In the genomic region with DNA sequence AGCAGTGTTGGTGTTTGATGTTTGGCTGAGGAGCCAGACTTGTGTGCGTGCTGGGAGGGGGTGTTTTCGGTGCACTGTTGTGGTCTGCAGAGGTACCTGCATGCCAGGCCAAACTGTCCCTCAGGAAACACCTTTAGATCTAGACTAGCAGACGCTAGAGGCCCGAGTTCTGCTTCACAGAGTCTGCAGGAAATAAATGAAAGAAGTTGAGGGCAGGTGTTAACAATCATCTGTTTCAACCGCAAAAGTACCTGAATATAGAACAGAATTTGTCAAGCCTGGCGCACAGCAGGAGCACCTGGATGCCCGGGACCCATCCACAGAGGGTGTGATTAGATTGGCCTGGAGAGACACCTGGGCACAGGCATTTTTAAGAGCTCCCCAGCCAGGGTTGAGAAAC, we compare ENCODE assay signal across 11 cellular contexts. TPM values are rescaled to one million over a fixed set of nuclear protein-coding genes. Genes with fewer than 3 reads are reported as not detected.
DNase-seq lines count a peak whose midpoint lies in the region; ATAC-seq and TF ChIP-seq lines count a peak whose summit lies in the region.
"Had no signal": no experiment of that assay in that cellular context is flagged by ENCODE, and none has a peak within 500 bp of the region (broad histone marks: within the 10 kb centered on the region; RNA-seq: fewer than 3 reads in every experiment).

No MANE protein-coding gene starts in this region.

- peak; percentile 70 for ATAC-seq in GM19324 (IDR thresholded peaks at IDR 0.05; ENCODE audit: low FRiP score, unreplicated experiment)
- peak; percentile 58 for ATAC-seq in HG03025 (IDR thresholded peaks at IDR 0.05; ENCODE audit: low FRiP score, unreplicated experiment)

- CTCF ChIA-PET in CD4-positive, alpha-beta memory T cell (lab: Charles Lee; ENCODE audit: partially characterized antibody) = interaction anchor here (0.8 to 1.2 kb wide), 2 partner anchors 22 to 26 kb away, joined by 3 read pairs; no protein-coding TSS in a partner anchor
- CTCF ChIA-PET in OCI-LY7 (lab: Charles Lee; ENCODE audit: unreplicated experiment) = interaction anchor here (0.8 to 0.9 kb wide), 2 partner anchors 19 to 40 kb away, joined by 3 to 4 read pairs; no protein-coding TSS in a partner anchor

- H3K4me2 ChIP-seq in OCI-LY7 (ENCODE audit: low read length) = peak overlapping the region; percentile 73

- peaks cover 9 to 14% (median 13%) of the 10 kb centered on the region in 4 donors for H3K4me1 Mint-ChIP-seq in CD4-positive, alpha-beta memory T cell

- DNase-seq in CD4-positive, alpha-beta memory T cell = peak in 3 of 5 donors; percentile 6 to 13 (median 9)
- DNase-seq in OCI-LY7 (ENCODE audit: low spot score) (peak; percentile 99), LoVo (ENCODE audit: low spot score) (no peak), NCI-H345 treated with DMSO at 0.1 percent for 48 hours (lab: John Stamatoyannopoulos, UW; ENCODE audit: unreplicated experiment) (no peak), 8988T (no peak), tibial artery (no peak)
- DNase-seq: COR-L47, nucleus accumbens had no signal

- peaks cover 10% of the 10 kb centered on the region; the same call in 1 of the 2 replicates for H3K79me2 ChIP-seq in OCI-LY7 (ENCODE audit: insufficient read depth, low read depth, low read length)

- no peaks in the 10 kb centered on the region for H3K27me3 Mint-ChIP-seq in CD4-positive, alpha-beta memory T cell

- H3K36me3 Mint-ChIP-seq in CD4-positive, alpha-beta memory T cell = no peaks in the 10 kb centered on the region

- no peaks in the 10 kb centered on the region for H4K20me1 ChIP-seq in OCI-LY7 (ENCODE audit: insufficient read depth, low read length)

- no TSS peak for BruUV-seq in OCI-LY7 (replicated peaks; lab: Mats Ljungman, UMichigan)

- no peaks in the 10 kb centered on the region for H3K27me3 ChIP-seq in CD4-positive, alpha-beta memory T cell (ENCODE audit: insufficient read depth, low read length)
- peaks cover 0 to under 1% of the 10 kb centered on the region in 2 donors for H3K27me3 ChIP-seq in tibial artery

- H2AFZ ChIP-seq in OCI-LY7 (ENCODE audit: low read length) = no peak overlapping the region

- no peak overlapping the region for H3K27ac ChIP-seq in CD4-positive, alpha-beta memory T cell (ENCODE audit: low read depth, low read length)
- H3K27ac ChIP-seq in OCI-LY7 (ENCODE audit: low read depth, low read length, poor library complexity, severe bottlenecking) (peak overlapping the region; percentile 96), tibial artery (no peak overlapping the region)
- H3K27ac ChIP-seq: SJSA1 had no signal

- peak overlapping the region in 6 of 7 donors; percentile 14 to 88 (median 64) for H3K27ac Mint-ChIP-seq in CD4-positive, alpha-beta memory T cell

- peaks cover 14% of the 10 kb centered on the region for H3K4me1 ChIP-seq in CD4-positive, alpha-beta memory T cell (ENCODE audit: insufficient read depth, low read length)
- H3K4me1 ChIP-seq in OCI-LY7 (ENCODE audit: insufficient read depth, low read length, poor library complexity, severe bottlenecking) (peaks cover 97% of the 10 kb centered on the region), tibial artery (no peaks in the 10 kb centered on the region)
- H3K4me1 ChIP-seq: SJSA1 had no signal

- peak overlapping the region in 6 of 8 donors; percentile 0 to 64 (median 36) for H3K4me3 Mint-ChIP-seq in CD4-positive, alpha-beta memory T cell

- H3K36me3 ChIP-seq in CD4-positive, alpha-beta memory T cell (ENCODE audit: insufficient read depth, low read length) = no peaks in the 10 kb centered on the region
- no peaks in the 10 kb centered on the region; the same call in 1 of the 2 replicates for H3K36me3 ChIP-seq in OCI-LY7 (ENCODE audit: insufficient read depth, low read length)
- H3K36me3 ChIP-seq in tibial artery = no peaks in the 10 kb centered on the region
- H3K36me3 ChIP-seq: SJSA1 had no signal

- POLR2A ChIA-PET in CD4-positive, alpha-beta memory T cell (lab: Charles Lee; ENCODE audit: partially characterized antibody) = interaction anchor here (1.1 to 2.3 kb wide), 2 partner anchors 22 to 42 kb away, joined by 3 to 6 read pairs; partner anchors contain the start of gene REL
- POLR2A ChIA-PET in OCI-LY7 (lab: Charles Lee) = interaction anchor here (0.6 to 7.1 kb wide), 9 partner anchors 16 to 153 kb away, joined by 3 to 89 read pairs (median 7); partner anchors contain the start of gene REL

- H3K9me3 Mint-ChIP-seq in CD4-positive, alpha-beta memory T cell = no peaks in the 10 kb centered on the region

- H3K4me3 ChIP-seq in CD4-positive, alpha-beta memory T cell (ENCODE audit: low read length in 2 of 2) = no peak overlapping the region
- H3K4me3 ChIP-seq in OCI-LY7 (ENCODE audit: low read depth, low read length, poor library complexity, severe bottlenecking) = peak overlapping the region; percentile 64
- no peak overlapping the region for H3K4me3 ChIP-seq in tibial artery
- H3K4me3 ChIP-seq: SJSA1 had no signal

- no peaks in the 10 kb centered on the region for H3K9me2 ChIP-seq in OCI-LY7 (ENCODE audit: insufficient read depth, low read length)

- no peaks in the 10 kb centered on the region for H3K9me3 ChIP-seq in CD4-positive, alpha-beta memory T cell (ENCODE audit: control insufficient read depth in 1 of 2, low read length in 2 of 2)
- peaks cover 9% of the 10 kb centered on the region; the same call in 1 of the 2 replicates for H3K9me3 ChIP-seq in OCI-LY7 (ENCODE audit: low read length)
- no peaks in the 10 kb centered on the region for H3K9me3 ChIP-seq in tibial artery
- H3K9me3 ChIP-seq: SJSA1 had no signal

- TF ChIP-seq CTCF in OCI-LY7 (conservative IDR thresholded peaks at IDR 0.05; ENCODE audit: low read length) = no peak
- TF ChIP-seq CTCF in tibial artery (IDR thresholded peaks at IDR 0.05) = no peak

- intact Hi-C loops in CD4-positive, alpha-beta memory T cell (cut with micrococcal nuclease) = loop anchor here (2.0 kb wide), 1 partner anchor 22 kb away; no protein-coding TSS in a partner anchor
- intact Hi-C loops in OCI-LY7 (cut with micrococcal nuclease; ENCODE audit: unreplicated experiment) (loop anchor here (1.0 to 5.0 kb wide), 4 partner anchors 28 to 126 kb away; no protein-coding TSS in a partner anchor), tibial artery (cut with DNase I; ENCODE audit: low total_unique reads) (no loop called here)

RNA-seq across cellular contexts. Expression of gene REL, which starts 40.5 kb away (rescaled TPM):
- 10 to 100 TPM; 26.5 to 28.0 TPM for total RNA-seq in CD4-positive, alpha-beta memory T cell
- 10 to 100 TPM in 1 of 2 donors, 1 to 10 TPM in 1; 3.8 to 12.3 TPM for polyA plus RNA-seq in CD4-positive, alpha-beta memory T cell
- 49.9 and 50.2 TPM in 2 replicates for total RNA-seq in OCI-LY7 (2014; rRNA removed; shearing (Covaris generic))
- 81.1 and 82.7 TPM in 2 replicates for total RNA-seq in OCI-LY7 (2022)

Comparison
In these comparisons a context has a peak if more than half of its experiments do, and no peak if none do; other contexts are left out.
1. DNase-seq: peak in CD4-positive, alpha-beta memory T cell (3 of 5) and OCI-LY7 (single experiment); none in LoVo (single experiment), NCI-H345 treated with DMSO at 0.1 percent for 48 hours (single experiment), 8988T (single experiment) and tibial artery (0 of 2).